30 cellular contexts compared by ENCODE assay signal in genomic region chr6:106132153-106132698, GRCh38.
"Had no signal": no experiment of that assay in that cellular context is flagged by ENCODE, and none has a peak within 500 bp of the region (broad histone marks: within the 10 kb centered on the region; RNA-seq: fewer than 3 reads in every experiment).

No MANE protein-coding gene starts in this region.

- H3K36me3 Mint-ChIP-seq: mesothelial cell of epicardium; naive B cell; natural killer cell; neural progenitor cell; stimulated activated naive B cell treated with anti-CD40 and anti-IgM and Interleukin-4, amounts not matched to agents 10 μg/mL and 1 μg/mL and 100 μg/mL, for 72 hours had no signal

- H3K36me3 ChIP-seq: heart right ventricle, left lung, lower lobe of right lung, neural progenitor cell, neutrophil, ovary, prostate gland, sigmoid colon, spleen, stomach, thyroid gland, transverse colon, uterus had no signal

- H3K4me3 ChIP-seq: heart right ventricle, hepatocyte, left lung, lower lobe of right lung, neural progenitor cell, ovary, prostate gland, sigmoid colon, spleen, stomach, testis, thyroid gland, transverse colon, uterus had no signal

- H3K9me3 ChIP-seq: heart right ventricle, left lung, lower lobe of right lung, neutrophil, ovary, prostate gland, sigmoid colon, spleen, stomach, testis, thyroid gland, transverse colon, uterus had no signal

- H3K9ac ChIP-seq: neural progenitor cell had no signal

- H3K4me1 Mint-ChIP-seq: neural progenitor cell; stimulated activated naive B cell treated with anti-CD40 and anti-IgM and Interleukin-4, amounts not matched to agents 10 μg/mL and 1 μg/mL and 100 μg/mL, for 72 hours had no signal

- H3K27ac ChIP-seq: heart right ventricle, hepatocyte, left lung, lower lobe of right lung, neural progenitor cell, neutrophil, ovary, prostate gland, sigmoid colon, spleen, stomach, testis, thyroid gland, transverse colon, uterus had no signal

- H3K4me1 ChIP-seq: left lung, lower lobe of right lung, neural progenitor cell, prostate gland, sigmoid colon, spleen, stomach, testis, thyroid gland, uterus had no signal

- H3K4me3 Mint-ChIP-seq: mesothelial cell of epicardium; natural killer cell; nephron progenitor cell; neural progenitor cell; stimulated activated naive B cell treated with anti-CD40 and anti-IgM and Interleukin-4, amounts not matched to agents 10 μg/mL and 1 μg/mL and 100 μg/mL, for 72 hours had no signal

- H3K9me3 Mint-ChIP-seq: mesothelial cell of epicardium; natural killer cell; nephron progenitor cell; neural progenitor cell; stimulated activated naive B cell treated with anti-CD40 and anti-IgM and Interleukin-4, amounts not matched to agents 10 μg/mL and 1 μg/mL and 100 μg/mL, for 72 hours had no signal

- H3K4me2 ChIP-seq: hepatocyte, neural progenitor cell had no signal

- H2AFZ ChIP-seq: hepatocyte, neural progenitor cell had no signal

- H3K27me3 ChIP-seq: hepatocyte, left lung, neural progenitor cell, neutrophil, ovary, sigmoid colon, spleen, stomach, testis, thyroid gland, transverse colon, uterus had no signal

- H3K27ac Mint-ChIP-seq: mesothelial cell of epicardium; naive B cell; natural killer cell; nephron progenitor cell; neural progenitor cell; stimulated activated naive B cell treated with anti-CD40 and anti-IgM and Interleukin-4, amounts not matched to agents 10 μg/mL and 1 μg/mL and 100 μg/mL, for 72 hours had no signal

- DNase-seq: heart right ventricle; kidney; left colon; left lung; lower lobe of right lung; mesendoderm; naive B cell; natural killer cell; nephron progenitor cell; occipital lobe; ovary; retina; right cardiac atrium; sigmoid colon; small intestine; spleen; stimulated activated CD4-positive, alpha-beta T cell treated with anti-CD3 and anti-CD28 coated beads, Interleukin-1b, Interleukin-23, amount 100 ng/mL, for 48 hours; stimulated activated CD4-positive, alpha-beta T cell treated with anti-CD3 and anti-CD28 coated beads, Interleukin-2, amount 100 ng/mL, for 48 hours; stimulated activated naive B cell treated with anti-CD40 and anti-IgM and Interleukin-4, amounts not matched to agents 10 μg/mL and 1 μg/mL and 100 μg/mL, for 72 hours; stimulated activated naive CD8-positive, alpha-beta T cell treated with anti-CD3 and anti-CD28 coated beads, Interleukin-15, Interleukin-2, amounts not matched to agents 100 U/mL and 50 U/mL, for 24 hours; stomach; transverse colon; uterus had no signal

- H3K79me2 ChIP-seq: hepatocyte had no signal
